In the genomic region with DNA sequence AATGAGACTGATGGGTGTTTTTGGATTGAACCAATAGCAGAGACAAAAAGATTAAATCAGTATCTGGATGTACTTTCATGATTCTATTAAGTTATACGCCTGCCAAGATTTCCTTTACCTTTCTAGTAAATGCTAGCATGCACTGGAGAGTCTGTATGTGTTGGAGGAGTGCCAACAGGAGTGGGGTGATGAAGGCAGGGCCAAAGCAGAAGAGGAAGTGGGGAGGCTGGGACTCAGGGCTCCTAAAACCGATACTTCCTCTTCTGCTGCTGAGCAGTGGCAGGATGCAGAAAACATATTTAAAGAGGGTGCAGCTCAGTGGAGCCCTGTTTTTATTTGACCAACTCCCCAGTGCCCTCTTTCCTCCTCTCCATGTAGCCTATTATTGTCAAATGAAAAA, we compare ENCODE assay signal across 10 cellular contexts. TPM values are rescaled to one million over a fixed set of nuclear protein-coding genes. Genes with fewer than 3 reads are reported as not detected.
DNase-seq lines count a peak whose midpoint lies in the region; ATAC-seq and TF ChIP-seq lines count a peak whose summit lies in the region.
"Had no signal": no experiment of that assay in that cellular context is flagged by ENCODE, and none has a peak within 500 bp of the region (broad histone marks: within the 10 kb centered on the region; RNA-seq: fewer than 3 reads in every experiment).

No MANE protein-coding gene starts in this region.

- no peak overlapping the region for H2AFZ ChIP-seq in OCI-LY7 (ENCODE audit: low read length)

- peaks cover 26% of the 10 kb centered on the region for H3K4me1 ChIP-seq in OCI-LY7 (ENCODE audit: insufficient read depth, low read length, poor library complexity, severe bottlenecking)
- H3K4me1 ChIP-seq: A549, SJSA1 had no signal

- no peak overlapping the region for H3K4me3 ChIP-seq in OCI-LY7 (ENCODE audit: low read depth, low read length, poor library complexity, severe bottlenecking)
- H3K4me3 ChIP-seq: A549, SJSA1 had no signal

- peak overlapping the region; percentile 37 for H3K27ac Mint-ChIP-seq in activated naive CD8-positive, alpha-beta T cell
- H3K27ac Mint-ChIP-seq in stimulated activated naive B cell treated with anti-CD40 and anti-IgM and Interleukin-4, amounts not matched to agents 10 μg/mL and 1 μg/mL and 100 μg/mL, for 72 hours: peak overlapping the region; percentile 38

- no peaks in the 10 kb centered on the region for H3K79me2 ChIP-seq in OCI-LY7 (ENCODE audit: insufficient read depth, low read depth, low read length)

- H3K9me2 ChIP-seq in OCI-LY7 (ENCODE audit: insufficient read depth, low read length): no peaks in the 10 kb centered on the region

- DNase-seq in NCI-H1436 treated with DMSO at 0.1 percent for 48 hours (lab: John Stamatoyannopoulos, UW) (peak; percentile 26), NCI-H1436 (lab: John Stamatoyannopoulos, UW) (no peak), OCI-LY7 (ENCODE audit: low spot score) (peak; percentile 75), NCI-H226 (no peak), putamen (ENCODE audit: low spot score) (no peak)
- DNase-seq in stimulated activated naive B cell treated with anti-CD40 and anti-IgM and Interleukin-4, amounts not matched to agents 10 μg/mL and 1 μg/mL and 100 μg/mL, for 72 hours: peak; percentile 51

- no peak overlapping the region for H3K27ac ChIP-seq in OCI-LY7 (ENCODE audit: low read depth, low read length, poor library complexity, severe bottlenecking)
- H3K27ac ChIP-seq: A549, SJSA1 had no signal

- intact Hi-C loops in OCI-LY7 (cut with micrococcal nuclease; ENCODE audit: unreplicated experiment): loop anchor here (10.0 kb wide), 1 partner anchor 217 kb away; a partner anchor contains a TSS

- no peak for TF ChIP-seq CTCF in OCI-LY7 (conservative IDR thresholded peaks at IDR 0.05; ENCODE audit: low read length)

- H3K4me2 ChIP-seq in OCI-LY7 (ENCODE audit: low read length): peak overlapping the region; percentile 58
- H3K4me2 ChIP-seq: A549 had no signal

- H3K36me3 ChIP-seq in OCI-LY7 (ENCODE audit: insufficient read depth, low read length): no peaks in the 10 kb centered on the region
- H3K36me3 ChIP-seq: SJSA1 had no signal

- no TSS peak for BruUV-seq in OCI-LY7 (replicated peaks; lab: Mats Ljungman, UMichigan)

- H3K36me3 Mint-ChIP-seq in activated naive CD8-positive, alpha-beta T cell: no peaks in the 10 kb centered on the region
- H3K36me3 Mint-ChIP-seq in stimulated activated naive B cell treated with anti-CD40 and anti-IgM and Interleukin-4, amounts not matched to agents 10 μg/mL and 1 μg/mL and 100 μg/mL, for 72 hours: peaks cover 32 to 51% of the 10 kb centered on the region in 2 donors

- peak; percentile 98 for ATAC-seq in HG02943 (IDR thresholded peaks at IDR 0.05; ENCODE audit: low read depth, unreplicated experiment)
- peak; percentile 95 to 96 for ATAC-seq in stimulated activated naive B cell treated with anti-CD40 and anti-IgM and Interleukin-4, amounts not matched to agents 10 μg/mL and 1 μg/mL and 100 μg/mL, for 72 hours (replicated peaks)
- ATAC-seq: A549 had no signal

- H3K9me3 Mint-ChIP-seq in activated naive CD8-positive, alpha-beta T cell (ENCODE audit: low read depth): no peaks in the 10 kb centered on the region
- peaks cover 4 to 6% of the 10 kb centered on the region in 2 donors for H3K9me3 Mint-ChIP-seq in stimulated activated naive B cell treated with anti-CD40 and anti-IgM and Interleukin-4, amounts not matched to agents 10 μg/mL and 1 μg/mL and 100 μg/mL, for 72 hours

- H4K20me1 ChIP-seq in OCI-LY7 (ENCODE audit: insufficient read depth, low read length): no peaks in the 10 kb centered on the region

- H3K27me3 Mint-ChIP-seq in activated naive CD8-positive, alpha-beta T cell: no peaks in the 10 kb centered on the region
- H3K27me3 Mint-ChIP-seq in stimulated activated naive B cell treated with anti-CD40 and anti-IgM and Interleukin-4, amounts not matched to agents 10 μg/mL and 1 μg/mL and 100 μg/mL, for 72 hours: no peaks in the 10 kb centered on the region

- CTCF ChIA-PET in OCI-LY7 (lab: Charles Lee; ENCODE audit: unreplicated experiment): no interaction called here

- POLR2A ChIA-PET in OCI-LY7 (lab: Charles Lee): interaction anchor here (1.0 to 1.2 kb wide), 2 partner anchors 9 to 12 kb away, joined by 4 to 5 read pairs; no protein-coding TSS in a partner anchor

- H3K4me3 Mint-ChIP-seq in activated naive CD8-positive, alpha-beta T cell: peak overlapping the region; percentile 7
- peak overlapping the region; percentile 64 to 75 for H3K4me3 Mint-ChIP-seq in stimulated activated naive B cell treated with anti-CD40 and anti-IgM and Interleukin-4, amounts not matched to agents 10 μg/mL and 1 μg/mL and 100 μg/mL, for 72 hours

- no peaks in the 10 kb centered on the region for H3K9me3 ChIP-seq in OCI-LY7 (ENCODE audit: low read length)
- H3K9me3 ChIP-seq: A549, SJSA1 had no signal

- peaks cover 32% of the 10 kb centered on the region for H3K4me1 Mint-ChIP-seq in activated naive CD8-positive, alpha-beta T cell (ENCODE audit: low read depth)
- peaks cover 23 to 46% of the 10 kb centered on the region in 2 donors for H3K4me1 Mint-ChIP-seq in stimulated activated naive B cell treated with anti-CD40 and anti-IgM and Interleukin-4, amounts not matched to agents 10 μg/mL and 1 μg/mL and 100 μg/mL, for 72 hours

RNA-seq across cellular contexts. Expression of a gene that starts 5.6 kb away (rescaled TPM):
- 0.39 and 1.4 TPM in 2 replicates for total RNA-seq in OCI-LY7 (2014; rRNA removed; shearing (Covaris generic))
- total RNA-seq in OCI-LY7 (2022): 0.66 and 0.99 TPM in 2 replicates

Comparison
In these comparisons a context has a peak if more than half of its experiments do, and no peak if none do; other contexts are left out.
1. DNase-seq: peak in NCI-H1436 treated with DMSO at 0.1 percent for 48 hours (single experiment), OCI-LY7 (single experiment) and stimulated activated naive B cell treated with anti-CD40 and anti-IgM and Interleukin-4, amounts not matched to agents 10 μg/mL and 1 μg/mL and 100 μg/mL, for 72 hours (single experiment); none in NCI-H1436 (single experiment), NCI-H226 (single experiment) and putamen (single experiment).